In genomic region chr10:98536551-98536950, GRCh38 we compare ENCODE assay signal across 16 cellular contexts.
DNase-seq lines count a peak whose midpoint lies in the region; ATAC-seq and TF ChIP-seq lines count a peak whose summit lies in the region.
"Had no signal": no experiment of that assay in that cellular context is flagged by ENCODE, and none has a peak within 500 bp of the region (broad histone marks: within the 10 kb centered on the region; RNA-seq: fewer than 3 reads in every experiment).

No MANE protein-coding gene starts in this region.

- no peak for TF ChIP-seq CTCF in GM13976 (IDR thresholded peaks at IDR 0.05; ENCODE audit: borderline replicate concordance, control extremely low read depth, extremely low read depth, insufficient read depth, missing control alignments)

- H3K27me3 ChIP-seq in MG63: no peaks in the 10 kb centered on the region
- H3K27me3 ChIP-seq: BLaER1 treated with 17β-estradiol and CSF1 and Interleukin-3, amounts not matched to agents 10 nM and 100 nM had no signal

- DNase-seq in DMS53 treated with DMSO at 0.1 percent for 48 hours (lab: John Stamatoyannopoulos, UW; ENCODE audit: unreplicated experiment) (peak; percentile 89), MG63 (peak; percentile 86), epithelial cell of prostate (ENCODE audit: low read depth, low spot score) (peak; percentile 84), renal cortical epithelial cell (ENCODE audit: low read depth) (peak; percentile 6), anterior cingulate cortex (lab: John Stamatoyannopoulos, UW) (no peak), GM13976 (ENCODE audit: low spot score) (no peak)
- DNase-seq: activated naive CD4-positive, alpha-beta T cell treated with Interleukin-2 at 50 U/mL for 16 hours; effector memory CD8-positive, alpha-beta T cell; islet precursor cell; NCI-H1105; posterior cingulate gyrus; substantia nigra had no signal

- H3K9me3 ChIP-seq in MG63: no peaks in the 10 kb centered on the region
- H3K9me3 ChIP-seq: BLaER1 treated with 17β-estradiol and CSF1 and Interleukin-3, amounts not matched to agents 10 nM and 100 nM had no signal

- H3K36me3 ChIP-seq in MG63: no peaks in the 10 kb centered on the region
- H3K36me3 ChIP-seq: BLaER1 treated with 17β-estradiol and CSF1 and Interleukin-3, amounts not matched to agents 10 nM and 100 nM had no signal

- ATAC-seq in GM21423 (IDR thresholded peaks at IDR 0.05; ENCODE audit: unreplicated experiment) (no peak), GM18505 (IDR thresholded peaks at IDR 0.05; ENCODE audit: unreplicated experiment) (no peak)
- ATAC-seq: effector memory CD8-positive, alpha-beta T cell had no signal

- H3K27ac ChIP-seq in epithelial cell of prostate: peak overlapping the region; percentile 37
- H3K27ac ChIP-seq: BLaER1 treated with 17β-estradiol and CSF1 and Interleukin-3, amounts not matched to agents 10 nM and 100 nM; VCaP had no signal

- no peak for TF ChIP-seq POLR2A in GM18505 (IDR thresholded peaks at IDR 0.05; ENCODE audit: borderline replicate concordance, extremely low read depth, insufficient read depth, insufficient read length)

- in situ Hi-C loops in GM13976 (cut with MboI; ENCODE audit: low sequenced_read_pairs, unreplicated experiment): no loop called here

- H3K4me3 ChIP-seq in MG63: no peak overlapping the region
- H3K4me3 ChIP-seq: BLaER1 treated with 17β-estradiol and CSF1 and Interleukin-3, amounts not matched to agents 10 nM and 100 nM had no signal

Comparison
In these comparisons a context has a peak if more than half of its experiments do, and no peak if none do; other contexts are left out.
1. DNase-seq: peak in DMS53 treated with DMSO at 0.1 percent for 48 hours (single experiment), MG63 (single experiment), epithelial cell of prostate (single experiment) and renal cortical epithelial cell (single experiment); none in anterior cingulate cortex (0 of 58) and GM13976 (single experiment).